Comparison of ENCODE assay signal across 8 cellular contexts in genomic region chr2:190678444-190679162, GRCh38. TPM values are rescaled to one million over a fixed set of nuclear protein-coding genes. Genes with fewer than 3 reads are reported as not detected.
A peak's percentile ranks its signal among the peaks of the same experiment; 100 is the strongest.
DNase-seq lines count a peak whose midpoint lies in the region; ATAC-seq, FAIRE-seq and TF ChIP-seq lines count a peak whose summit lies in the region.

No MANE protein-coding gene starts in this region.

- H3K27me3 Mint-ChIP-seq in HFFc6 (ENCODE audit: insufficient read depth), result no peaks in the 10 kb centered on the region; the same call in 1 of the 2 replicates
- no peaks in the 10 kb centered on the region for H3K27me3 Mint-ChIP-seq in glutamatergic neuron (ENCODE audit: unreplicated experiment)
- no peaks in the 10 kb centered on the region for H3K27me3 Mint-ChIP-seq in stimulated activated naive CD8-positive, alpha-beta T cell treated with anti-CD3 and anti-CD28 coated beads, Interleukin-15, amount 100 ng/mL, for 72 hours

- CTCF ChIA-PET in HEK293T (lab: Yijun Ruan, JAX), result interaction anchor here (0.8 kb wide), 1 partner anchor 9 kb away, joined by 3 read pairs; no protein-coding TSS in a partner anchor

- POLR2A ChIA-PET in HEK293T (lab: Yijun Ruan, JAX), result no interaction called here

- intact Hi-C loops in left colon (cut with DNase I, micrococcal nuclease), result no loop called here

- peaks cover 43% of the 10 kb centered on the region for H3K4me1 Mint-ChIP-seq in HFFc6 (ENCODE audit: low read depth)
- H3K4me1 Mint-ChIP-seq in glutamatergic neuron (ENCODE audit: low read depth, unreplicated experiment), result peaks cover 16% of the 10 kb centered on the region
- peaks cover 51% of the 10 kb centered on the region for H3K4me1 Mint-ChIP-seq in stimulated activated naive CD8-positive, alpha-beta T cell treated with anti-CD3 and anti-CD28 coated beads, Interleukin-15, amount 100 ng/mL, for 72 hours

- H3K27ac Mint-ChIP-seq in HFFc6 (peak overlapping the region; percentile 13; the same call in 1 of the 2 replicates), glutamatergic neuron (ENCODE audit: unreplicated experiment) (no peak overlapping the region)
- H3K27ac Mint-ChIP-seq in stimulated activated naive CD8-positive, alpha-beta T cell treated with anti-CD3 and anti-CD28 coated beads, Interleukin-15, amount 100 ng/mL, for 72 hours, result peak overlapping the region; percentile 2 to 63

- no peaks in the 10 kb centered on the region for H3K9me3 Mint-ChIP-seq in HFFc6
- H3K9me3 Mint-ChIP-seq in glutamatergic neuron (ENCODE audit: unreplicated experiment), result no peaks in the 10 kb centered on the region
- H3K9me3 Mint-ChIP-seq in stimulated activated naive CD8-positive, alpha-beta T cell treated with anti-CD3 and anti-CD28 coated beads, Interleukin-15, amount 100 ng/mL, for 72 hours, result no peaks in the 10 kb centered on the region

- TF ChIP-seq CTCF in HFFc6 (IDR thresholded peaks at IDR 0.05) (no peak), glutamatergic neuron (IDR thresholded peaks at IDR 0.05; ENCODE audit: partially characterized antibody, unreplicated experiment) (no peak)

- H3K36me3 Mint-ChIP-seq in HFFc6 (ENCODE audit: low read depth) (peaks cover 17% of the 10 kb centered on the region), glutamatergic neuron (ENCODE audit: unreplicated experiment) (no peaks in the 10 kb centered on the region)

- FAIRE-seq in RCC 7860 (lab: Jason Lieb, UNC), result no peak

- ATAC-seq in GM18511 (IDR thresholded peaks at IDR 0.05; ENCODE audit: unreplicated experiment), result peak; percentile 68
- ATAC-seq in stimulated activated naive CD8-positive, alpha-beta T cell treated with anti-CD3 and anti-CD28 coated beads, Interleukin-15, amount 100 ng/mL, for 72 hours, result peak; percentile 91
- no peak for ATAC-seq in left colon

- H3K4me3 Mint-ChIP-seq in HFFc6, result no peak overlapping the region; the same call in 1 of the 2 replicates
- H3K4me3 Mint-ChIP-seq in glutamatergic neuron (ENCODE audit: unreplicated experiment), result peak overlapping the region; percentile 16
- H3K4me3 Mint-ChIP-seq in stimulated activated naive CD8-positive, alpha-beta T cell treated with anti-CD3 and anti-CD28 coated beads, Interleukin-15, amount 100 ng/mL, for 72 hours, result peak overlapping the region; percentile 69 to 70

- no peak for DNase-seq in HFFc6
- DNase-seq in RCC 7860 (ENCODE audit: low spot score), result peak; percentile 20
- DNase-seq in glutamatergic neuron, result no peak
- peak in 1 of 2 donors; percentile 53 for DNase-seq in stimulated activated naive CD8-positive, alpha-beta T cell treated with anti-CD3 and anti-CD28 coated beads, Interleukin-15, amount 100 ng/mL, for 72 hours
- DNase-seq in DMS79 treated with DMSO at 0.1 percent for 48 hours (lab: John Stamatoyannopoulos, UW), result no peak
- DNase-seq in HEK293T (ENCODE audit: extremely low spot score), result no peak
- DNase-seq in left colon, result no peak

TF ChIP-seq in HEK293T, 16 proteins besides CTCF, POLR2A, EP300 and RAD21:
- TF ChIP-seq BHLHE40 (IDR thresholded peaks at IDR 0.05; ENCODE audit: borderline replicate concordance) (no peak), SUZ12 (IDR thresholded peaks at IDR 0.05) (no peak), PKNOX1 (IDR thresholded peaks at IDR 0.05) (no peak), FOXM1 (IDR thresholded peaks at IDR 0.05; ENCODE audit: borderline replicate concordance) (no peak), ELF4 (IDR thresholded peaks at IDR 0.05) (no peak), CTBP1 (IDR thresholded peaks at IDR 0.05; ENCODE audit: borderline replicate concordance) (no peak), TARDBP (IDR thresholded peaks at IDR 0.05) (no peak), FOXK2 (IDR thresholded peaks at IDR 0.05) (no peak), NFRKB (IDR thresholded peaks at IDR 0.05) (no peak), LEF1 (IDR thresholded peaks at IDR 0.05; ENCODE audit: borderline replicate concordance) (no peak), L3MBTL2 (conservative IDR thresholded peaks at IDR 0.05) (no peak), ZNF384 (IDR thresholded peaks at IDR 0.05) (no peak), ARNT (IDR thresholded peaks at IDR 0.05) (no peak), HDGF (IDR thresholded peaks at IDR 0.05; ENCODE audit: borderline replicate concordance) (no peak)

RNA-seq across cellular contexts. Expression of gene NAB1, which starts 29.7 kb away (rescaled TPM):
- 10 to 100 TPM; 14.3 to 30.1 (median 25.5) TPM for total RNA-seq in HFFc6 (2021; fragmentation: NEBNext Ultra II Directional; extraction: Animal tissue kit (Norgen Biotek cat#: 25700))
- total RNA-seq in glutamatergic neuron (ENCODE audit: unreplicated experiment), result 12.2 TPM
- 10 to 100 TPM; 21.9 to 30.9 TPM for total RNA-seq in left colon
